In genomic region chr13:106481919-106482318, GRCh38 we compare ENCODE assay signal across 18 cellular contexts.
"Had no signal": no experiment of that assay in that cellular context is flagged by ENCODE, and none has a peak within 500 bp of the region (broad histone marks: within the 10 kb centered on the region; RNA-seq: fewer than 3 reads in every experiment).

No MANE protein-coding gene starts in this region.

- H3K27ac ChIP-seq: colonic mucosa, gastrocnemius medialis, hepatocyte, neutrophil, psoas muscle, testis had no signal

- H3K36me3 ChIP-seq: colonic mucosa, gastrocnemius medialis, neutrophil, transverse colon had no signal

- H3K9me3 ChIP-seq: colonic mucosa, gastrocnemius medialis, neutrophil, testis, transverse colon had no signal

- H3K27me3 ChIP-seq: colonic mucosa, gastrocnemius medialis, hepatocyte, testis, transverse colon had no signal

- DNase-seq: caudate nucleus; colonic mucosa; dermis blood vessel endothelial cell; gastrocnemius medialis; glutamatergic neuron; kidney; left colon; mammary epithelial cell; naive thymus-derived CD8-positive, alpha-beta T cell; psoas muscle; stimulated activated CD4-positive, alpha-beta T cell treated with anti-CD3 and anti-CD28 coated beads, Interleukin-2, amount 100 ng/mL, for 48 hours; stimulated activated CD8-positive, alpha-beta memory T cell treated with anti-CD3 and anti-CD28 coated beads, Interleukin-4, amount 100 ng/mL, for 48 hours; testis; transverse colon had no signal

- ATAC-seq: left colon; naive thymus-derived CD8-positive, alpha-beta T cell; psoas muscle; stimulated activated effector memory CD8-positive, alpha-beta T cell treated with anti-CD3 and anti-CD28 coated beads, Interleukin-12 subunit alpha, Interleukin-12 subunit beta, amount 100 ng/mL, for 72 hours had no signal

- H3K4me1 ChIP-seq: colonic mucosa had no signal

- H3K4me3 ChIP-seq: colonic mucosa, gastrocnemius medialis, hepatocyte, psoas muscle, smooth muscle cell, testis, transverse colon had no signal
